ENCODE assay signal across 24 cellular contexts in the genomic region with DNA sequence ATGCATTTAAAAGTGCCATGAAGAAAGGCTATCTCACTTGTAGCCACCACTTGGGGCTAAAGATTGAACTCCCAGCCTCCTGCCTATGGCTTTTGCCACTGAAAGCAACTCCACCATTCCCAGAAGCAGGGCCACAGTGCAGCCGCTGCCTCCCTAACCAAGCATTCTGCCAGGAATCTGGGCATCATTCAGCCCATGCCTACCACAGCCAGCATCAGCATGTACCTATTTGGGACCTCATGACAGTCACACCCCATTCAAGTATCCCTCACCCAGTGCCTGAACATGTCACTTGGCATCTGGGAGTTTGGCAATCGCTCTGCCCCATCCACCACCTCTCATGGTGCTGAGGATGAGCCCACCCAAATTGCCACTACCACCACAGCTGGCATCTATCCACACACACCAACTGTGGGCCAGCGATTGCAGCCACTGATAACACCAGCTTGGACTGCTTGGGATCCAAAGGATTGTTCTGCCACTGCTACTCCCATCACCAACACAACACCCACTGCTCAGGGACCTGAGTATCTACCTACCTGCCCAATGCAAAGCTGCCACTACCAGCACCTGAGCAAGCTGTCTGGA.
"Had no signal": no experiment of that assay in that cellular context is flagged by ENCODE, and none has a peak within 500 bp of the region (broad histone marks: within the 10 kb centered on the region; RNA-seq: fewer than 3 reads in every experiment).

No MANE protein-coding gene starts in this region.

- H3K27me3 ChIP-seq: Peyer's patch, SJSA1 had no signal

- DNase-seq: KBM-7; MV-4-11; NCI-H1048; NCI-H1105; NCI-H1417; NCI-H1436 treated with DMSO at 0.1 percent for 48 hours; NCI-H1694; NCI-H187 treated with DMSO at 0.1 percent for 48 hours; NCI-H2081; NCI-H2107; NCI-H226; NCI-H446; NCI-H510A; NCI-H524 treated with DMSO at 0.1 percent for 48 hours; NCI-H69; NCI-H774; NK-92 treated with Interleukin-12 subunit alpha and Interleukin-12 subunit beta, amount 100 ng/mL, for 24 hours; OCI-M1; PC-9; Peyer's patch; SIG-M5 had no signal

- H3K36me3 ChIP-seq: Peyer's patch, SJSA1 had no signal

- H2AFZ ChIP-seq: PC-9 had no signal

- H3K9me3 ChIP-seq: Peyer's patch, SJSA1 had no signal

- H3K4me1 ChIP-seq: Peyer's patch, SJSA1 had no signal

- H3K4me3 ChIP-seq: PC-9, Peyer's patch, SJSA1, SK-N-MC had no signal

- ATAC-seq: Right ventricle myocardium inferior had no signal

- H3K4me2 ChIP-seq: PC-9 had no signal

- H3K27ac ChIP-seq: PC-9, Peyer's patch, SJSA1, SK-N-MC had no signal
